ENCODE assay signal across 22 cellular contexts in genomic region chr1:218686258-218686657, GRCh38.
DNase-seq lines count a peak whose midpoint lies in the region; ATAC-seq, FAIRE-seq and TF ChIP-seq lines count a peak whose summit lies in the region.
"Had no signal": no experiment of that assay in that cellular context is flagged by ENCODE, and none has a peak within 500 bp of the region (broad histone marks: within the 10 kb centered on the region; RNA-seq: fewer than 3 reads in every experiment).

No MANE protein-coding gene starts in this region.

- no peak for FAIRE-seq in endothelial cell of umbilical vein (lab: Jason Lieb, UNC)

- intact Hi-C loops in endothelial cell of umbilical vein (cut with micrococcal nuclease) = no loop called here

- peak; percentile 29 for DNase-seq in Daoy (ENCODE audit: low read depth)
- peak; percentile 87 for DNase-seq in M059J (ENCODE audit: low read depth)
- peak; percentile 53 for DNase-seq in endothelial cell of umbilical vein (ENCODE audit: low read depth, low spot score)
- peak; percentile 72 for DNase-seq in osteoblast (ENCODE audit: insufficient read length, low spot score, missing footprints)
- no peak for DNase-seq in type B pancreatic cell (ENCODE audit: extremely low spot score, unreplicated experiment)
- no peak for DNase-seq in medulla oblongata (ENCODE audit: extremely low spot score)
- DNase-seq in NCI-H1417 (lab: John Stamatoyannopoulos, UW) = no peak
- DNase-seq: activated CD8-positive, alpha-beta memory T cell treated with anti-CD3 and anti-CD28 coated beads, Interleukin-2, amount 50 U/mL, for 48 hours; aorta; esophagus squamous epithelium; left ventricle myocardium inferior; NCI-H1105 treated with DMSO at 0.1 percent for 48 hours; NCI-H2227 treated with DMSO at 0.1 percent for 48 hours; NK-92 treated with Interleukin-12 subunit alpha and Interleukin-12 subunit beta, amount 100 ng/mL, for 24 hours; stimulated activated CD4-positive, alpha-beta T cell treated with anti-CD3 and anti-CD28 coated beads, Interleukin-4, amount 100 ng/mL, for 24 hours; testis had no signal

- H3K9me3 ChIP-seq in endothelial cell of umbilical vein (replicated peaks; ENCODE audit: control insufficient read depth, insufficient read depth, low read length) (no peaks in the 10 kb centered on the region), osteoblast (ENCODE audit: low read depth, low read length) (no peaks in the 10 kb centered on the region)
- H3K9me3 ChIP-seq: esophagus squamous epithelium, testis had no signal

- H3K9ac ChIP-seq in endothelial cell of umbilical vein (replicated peaks; ENCODE audit: extremely low read depth, insufficient read depth, low read length) = no peak overlapping the region
- H3K9ac ChIP-seq: KMS-11 had no signal

- no peak overlapping the region for H3K27ac ChIP-seq in endothelial cell of umbilical vein (ENCODE audit: insufficient read depth, low read depth, low read length)
- no peak overlapping the region for H3K27ac ChIP-seq in osteoblast (ENCODE audit: low read depth, low read length)
- H3K27ac ChIP-seq: C4-2B, esophagus squamous epithelium, KMS-11, left ventricle myocardium inferior, testis had no signal

- no peaks in the 10 kb centered on the region for H3K9me1 ChIP-seq in endothelial cell of umbilical vein (replicated peaks; ENCODE audit: control insufficient read depth, extremely low read depth, insufficient read depth, low read length)

- H3K4me3 ChIP-seq in endothelial cell of umbilical vein (replicated peaks in 1 of 3; ENCODE audit: insufficient read depth in 1 of 3, low read depth in 1 of 3, low read length in 3 of 3) (no peak overlapping the region), osteoblast (ENCODE audit: insufficient read depth, low read length) (no peak overlapping the region)
- H3K4me3 ChIP-seq: esophagus squamous epithelium, left ventricle myocardium inferior, testis had no signal

- H3K4me1 Mint-ChIP-seq in type B pancreatic cell (ENCODE audit: unreplicated experiment) = no peaks in the 10 kb centered on the region

- no peak for TF ChIP-seq CTCF in endothelial cell of umbilical vein (IDR thresholded peaks at IDR 0.05; ENCODE audit: extremely low read depth in 1 of 2, insufficient read depth in 1 of 2, low read depth in 1 of 2, low read length in 2 of 2)
- no peak for TF ChIP-seq CTCF in osteoblast (IDR thresholded peaks at IDR 0.05; ENCODE audit: extremely low read depth, low read depth, low read length)
- no peak for TF ChIP-seq CTCF in type B pancreatic cell (conservative IDR thresholded peaks at IDR 0.05)

- H4K20me1 ChIP-seq in endothelial cell of umbilical vein (replicated peaks; ENCODE audit: control insufficient read depth, extremely low read depth, insufficient read depth, low read length) = no peaks in the 10 kb centered on the region
- no peaks in the 10 kb centered on the region for H4K20me1 ChIP-seq in osteoblast (ENCODE audit: insufficient read depth, low read length)

- no TSS peak for BruUV-seq in endothelial cell of umbilical vein (replicated peaks; lab: Mats Ljungman, UMichigan)

- peaks cover 3% of the 10 kb centered on the region for H3K27me3 Mint-ChIP-seq in type B pancreatic cell

- TF ChIP-seq POLR2A in endothelial cell of umbilical vein (IDR thresholded peaks at IDR 0.05; ENCODE audit: low read depth, low read length) = no peak

- H3K4me2 ChIP-seq in endothelial cell of umbilical vein (ENCODE audit: insufficient read depth, low read length) (no peak overlapping the region), osteoblast (ENCODE audit: insufficient read depth, low read length) (no peak overlapping the region)
- H3K4me2 ChIP-seq: KMS-11 had no signal

- H3K36me3 ChIP-seq in endothelial cell of umbilical vein (ENCODE audit: control insufficient read depth in 2 of 2, extremely low read depth in 1 of 2, insufficient read depth in 2 of 2, low read length in 2 of 2) (no peaks in the 10 kb centered on the region), osteoblast (ENCODE audit: insufficient read depth, low read length) (no peaks in the 10 kb centered on the region)
- H3K36me3 ChIP-seq: esophagus squamous epithelium, left ventricle myocardium inferior had no signal

- no peaks in the 10 kb centered on the region for H3K36me3 Mint-ChIP-seq in type B pancreatic cell

- H3K9me3 Mint-ChIP-seq in type B pancreatic cell = peaks cover 16% of the 10 kb centered on the region

- H3K4me3 Mint-ChIP-seq in type B pancreatic cell = no peak overlapping the region

- no peak overlapping the region for H2AFZ ChIP-seq in endothelial cell of umbilical vein (ENCODE audit: low read depth, low read length)
- H2AFZ ChIP-seq in osteoblast (ENCODE audit: low read length) = no peak overlapping the region

- no peaks in the 10 kb centered on the region for H3K27me3 ChIP-seq in endothelial cell of umbilical vein (ENCODE audit: control insufficient read depth in 2 of 2, insufficient read depth in 2 of 2, low read length in 2 of 2)
- no peaks in the 10 kb centered on the region for H3K27me3 ChIP-seq in osteoblast (ENCODE audit: insufficient read depth, low read length)
- H3K27me3 ChIP-seq: esophagus squamous epithelium, testis had no signal

- H3K79me2 ChIP-seq in endothelial cell of umbilical vein (ENCODE audit: control insufficient read depth, insufficient read depth, low read length) (no peaks in the 10 kb centered on the region), osteoblast (ENCODE audit: insufficient read depth, low read length) (no peaks in the 10 kb centered on the region)

- dilution Hi-C loops in endothelial cell of umbilical vein (cut with MboI; ENCODE audit: extremely low pct_ligation_motif_present, low sequenced_read_pairs) = no loop called here

- H3K4me1 ChIP-seq in endothelial cell of umbilical vein (ENCODE audit: control insufficient read depth, extremely low read depth, insufficient read depth, low read length) (no peaks in the 10 kb centered on the region), osteoblast (ENCODE audit: insufficient read depth, low read length) (peaks cover 3% of the 10 kb centered on the region)
- H3K4me1 ChIP-seq: esophagus squamous epithelium, left ventricle myocardium inferior, testis had no signal

- CTCF ChIA-PET in endothelial cell of umbilical vein (lab: Charles Lee) = interaction anchor here (0.8 to 1.2 kb wide), 3 partner anchors 310 to 381 kb away, joined by 3 to 4 read pairs (median 4); no protein-coding TSS in a partner anchor

- H3K27ac Mint-ChIP-seq in type B pancreatic cell = no peak overlapping the region

- POLR2A ChIA-PET in endothelial cell of umbilical vein (lab: Charles Lee) = no interaction called here

- no peak for ATAC-seq in GM18517 (IDR thresholded peaks at IDR 0.05; ENCODE audit: unreplicated experiment)
- ATAC-seq: activated CD4-positive, CD25-positive, alpha-beta regulatory T cell treated with anti-CD3 and anti-CD28 coated beads, Interleukin-2, amount 50 U/mL, for 24 hours; Right ventricle myocardium inferior; sciatic nerve had no signal

TF ChIP-seq in endothelial cell of umbilical vein, 7 proteins besides CTCF, POLR2A, EP300 and RAD21:
- TF ChIP-seq EZH2 (IDR thresholded peaks at IDR 0.05; ENCODE audit: borderline replicate concordance, low read depth, low read length, severe bottlenecking) = no peak
- TF ChIP-seq FOS (IDR thresholded peaks at IDR 0.05; ENCODE audit: borderline replicate concordance, insufficient read depth, low read length) = peak; percentile 45

Comparison
In these comparisons a context has a peak if more than half of its experiments do, and no peak if none do; other contexts are left out.
1. DNase-seq: peak in Daoy (single experiment), M059J (single experiment), endothelial cell of umbilical vein (single experiment) and osteoblast (single experiment); none in type B pancreatic cell (single experiment), medulla oblongata (single experiment) and NCI-H1417 (0 of 3).